In genomic region chr2:96551605-96552283, GRCh38 we compare ENCODE assay signal across 28 cellular contexts. TPM values are rescaled to one million over a fixed set of nuclear protein-coding genes. Genes with fewer than 3 reads are reported as not detected.
DNase-seq lines count a peak whose midpoint lies in the region; ATAC-seq and TF ChIP-seq lines count a peak whose summit lies in the region.
"Had no signal": no experiment of that assay in that cellular context is flagged by ENCODE, and none has a peak within 500 bp of the region (broad histone marks: within the 10 kb centered on the region; RNA-seq: fewer than 3 reads in every experiment).

No MANE protein-coding gene starts in this region.

- peaks cover 39% of the 10 kb centered on the region for H3K79me2 ChIP-seq in MM.1S (ENCODE audit: low read length)

- no peak for TF ChIP-seq POLR2A in uterus (IDR thresholded peaks at IDR 0.05)

- H3K4me3 ChIP-seq in MM.1S (ENCODE audit: low read length) (no peak overlapping the region), endodermal cell (ENCODE audit: low read length) (no peak overlapping the region), uterus (no peak overlapping the region)
- H3K4me3 ChIP-seq: breast epithelium, colonic mucosa, SK-N-MC, stomach, tibial artery had no signal

- ATAC-seq in stimulated activated naive B cell treated with anti-CD40 and anti-IgM and Interleukin-4, amounts not matched to agents 10 μg/mL and 1 μg/mL and 100 μg/mL, for 72 hours (replicated peaks): no peak
- ATAC-seq: left ventricle myocardium superior had no signal

- no peaks in the 10 kb centered on the region for H3K27me3 Mint-ChIP-seq in activated naive CD4-positive, alpha-beta T cell treated with anti-CD3 and anti-CD28 coated beads for 36 hours (ENCODE audit: low read depth)
- H3K27me3 Mint-ChIP-seq in activated naive CD4-positive, alpha-beta T cell treated with anti-CD3 and anti-CD28 coated beads, Interleukin-2, amount 10 ng/mL, durations not matched to agents 7 days and 5 days: peaks cover 6% of the 10 kb centered on the region
- peaks cover 2% of the 10 kb centered on the region for H3K27me3 Mint-ChIP-seq in endodermal cell (ENCODE audit: insufficient read depth)
- no peaks in the 10 kb centered on the region for H3K27me3 Mint-ChIP-seq in stimulated activated naive B cell treated with anti-CD40 and anti-IgM and Interleukin-4, amounts not matched to agents 10 μg/mL and 1 μg/mL and 100 μg/mL, for 72 hours
- H3K27me3 Mint-ChIP-seq: naive B cell had no signal

- H3F3A ChIP-seq in MM.1S (ENCODE audit: insufficient read depth, low read length): peaks cover 81% of the 10 kb centered on the region

- H3K9ac ChIP-seq in MM.1S (ENCODE audit: low read length) (no peak overlapping the region), endodermal cell (ENCODE audit: extremely low read depth, low read length, poor library complexity, severe bottlenecking) (no peak overlapping the region)

- peaks cover 1% of the 10 kb centered on the region for H3K9me3 Mint-ChIP-seq in activated naive CD4-positive, alpha-beta T cell treated with anti-CD3 and anti-CD28 coated beads for 36 hours
- H3K9me3 Mint-ChIP-seq in activated naive CD4-positive, alpha-beta T cell treated with anti-CD3 and anti-CD28 coated beads, Interleukin-2, amount 10 ng/mL, durations not matched to agents 7 days and 5 days: no peaks in the 10 kb centered on the region
- no peaks in the 10 kb centered on the region for H3K9me3 Mint-ChIP-seq in endodermal cell
- peaks cover under 1 to 2% of the 10 kb centered on the region in 2 donors for H3K9me3 Mint-ChIP-seq in stimulated activated naive B cell treated with anti-CD40 and anti-IgM and Interleukin-4, amounts not matched to agents 10 μg/mL and 1 μg/mL and 100 μg/mL, for 72 hours
- H3K9me3 Mint-ChIP-seq: mesothelial cell of epicardium; naive B cell; T-helper 2 cell treated with Interferon-gamma antibody and Interleukin-4, amounts not matched to agents 5 μg/mL and 100 μg/mL, for 36 hours had no signal

- H3K27ac Mint-ChIP-seq in activated naive CD4-positive, alpha-beta T cell treated with anti-CD3 and anti-CD28 coated beads for 36 hours: peak overlapping the region; percentile 88
- no peak overlapping the region for H3K27ac Mint-ChIP-seq in activated naive CD4-positive, alpha-beta T cell treated with anti-CD3 and anti-CD28 coated beads, Interleukin-2, amount 10 ng/mL, durations not matched to agents 7 days and 5 days
- H3K27ac Mint-ChIP-seq in endodermal cell: no peak overlapping the region
- peak overlapping the region; percentile 92 for H3K27ac Mint-ChIP-seq in stimulated activated naive B cell treated with anti-CD40 and anti-IgM and Interleukin-4, amounts not matched to agents 10 μg/mL and 1 μg/mL and 100 μg/mL, for 72 hours
- H3K27ac Mint-ChIP-seq: mesothelial cell of epicardium; T-helper 2 cell treated with Interferon-gamma antibody and Interleukin-4, amounts not matched to agents 5 μg/mL and 100 μg/mL, for 36 hours had no signal

- peaks cover 32% of the 10 kb centered on the region for H3K36me3 Mint-ChIP-seq in activated naive CD4-positive, alpha-beta T cell treated with anti-CD3 and anti-CD28 coated beads for 36 hours (ENCODE audit: low read depth)
- H3K36me3 Mint-ChIP-seq in activated naive CD4-positive, alpha-beta T cell treated with anti-CD3 and anti-CD28 coated beads, Interleukin-2, amount 10 ng/mL, durations not matched to agents 7 days and 5 days: peaks cover 33% of the 10 kb centered on the region
- H3K36me3 Mint-ChIP-seq in endodermal cell (ENCODE audit: low read depth): peaks cover 1% of the 10 kb centered on the region
- H3K36me3 Mint-ChIP-seq in stimulated activated naive B cell treated with anti-CD40 and anti-IgM and Interleukin-4, amounts not matched to agents 10 μg/mL and 1 μg/mL and 100 μg/mL, for 72 hours: peaks cover 37 to 42% of the 10 kb centered on the region in 2 donors
- H3K36me3 Mint-ChIP-seq: mesothelial cell of epicardium had no signal

- intact Hi-C loops in activated naive CD4-positive, alpha-beta T cell treated with anti-CD3 and anti-CD28 coated beads for 36 hours (cut with micrococcal nuclease): loop anchor here (5.0 kb wide), 1 partner anchor 211 kb away; the partner anchor contains the start of gene CNNM4
- intact Hi-C loops in uterus (cut with DNase I; ENCODE audit: low total_unique reads): no loop called here

- DNase-seq in activated naive CD4-positive, alpha-beta T cell treated with anti-CD3 and anti-CD28 coated beads for 36 hours: peak; percentile 49
- no peak for DNase-seq in activated naive CD4-positive, alpha-beta T cell treated with anti-CD3 and anti-CD28 coated beads, Interleukin-2, amount 10 ng/mL, durations not matched to agents 7 days and 5 days
- no peak for DNase-seq in MM.1S
- DNase-seq in endodermal cell: peak; percentile 26
- DNase-seq in stimulated activated naive B cell treated with anti-CD40 and anti-IgM and Interleukin-4, amounts not matched to agents 10 μg/mL and 1 μg/mL and 100 μg/mL, for 72 hours: no peak
- DNase-seq in uterus: no peak
- DNase-seq in NCI-H2107 (lab: John Stamatoyannopoulos, UW): no peak
- DNase-seq: activated CD8-positive, alpha-beta memory T cell treated with anti-CD3 and anti-CD28 coated beads, Interleukin-2, amount 50 U/mL, for 4 hours; amygdala; Calu3; effector memory CD4-positive, alpha-beta T cell; islet precursor cell; Kasumi-1; left ventricle myocardium superior; MV-4-11; naive B cell; NCI-H146; NCI-H510A; stomach; tibial artery had no signal

- H3K27ac ChIP-seq in MM.1S (ENCODE audit: low read length) (peak overlapping the region; percentile 8; the same call in 1 of the 2 replicates), endodermal cell (ENCODE audit: low read depth, low read length) (no peak overlapping the region), uterus (no peak overlapping the region)
- H3K27ac ChIP-seq: colonic mucosa, SK-N-MC, tibial artery had no signal

- H3K4me1 ChIP-seq in MM.1S (ENCODE audit: low read length) (peaks cover 19% of the 10 kb centered on the region), endodermal cell (ENCODE audit: control insufficient read depth, insufficient read depth, low read length) (no peaks in the 10 kb centered on the region), uterus (no peaks in the 10 kb centered on the region)
- H3K4me1 ChIP-seq: colonic mucosa had no signal

- CTCF ChIA-PET in activated naive CD4-positive, alpha-beta T cell treated with anti-CD3 and anti-CD28 coated beads for 36 hours (lab: Charles Lee): interaction anchor here (0.5 to 4.7 kb wide), 3 partner anchors 11 to 185 kb away, joined by 3 to 71 read pairs (median 5); partner anchors contain the start of gene ARID5A
- CTCF ChIA-PET in activated naive CD4-positive, alpha-beta T cell treated with anti-CD3 and anti-CD28 coated beads, Interleukin-2, amount 10 ng/mL, durations not matched to agents 7 days and 5 days (lab: Charles Lee): interaction anchor here (3.9 kb wide), 1 partner anchor 145 kb away, joined by 53 read pairs; no protein-coding TSS in a partner anchor

- H3K9me2 ChIP-seq in MM.1S (replicated peaks; ENCODE audit: insufficient read depth, low read length): no peaks in the 10 kb centered on the region

- H3K4me3 Mint-ChIP-seq in activated naive CD4-positive, alpha-beta T cell treated with anti-CD3 and anti-CD28 coated beads for 36 hours: peak overlapping the region; percentile 8
- no peak overlapping the region for H3K4me3 Mint-ChIP-seq in activated naive CD4-positive, alpha-beta T cell treated with anti-CD3 and anti-CD28 coated beads, Interleukin-2, amount 10 ng/mL, durations not matched to agents 7 days and 5 days
- no peak overlapping the region for H3K4me3 Mint-ChIP-seq in endodermal cell
- H3K4me3 Mint-ChIP-seq in stimulated activated naive B cell treated with anti-CD40 and anti-IgM and Interleukin-4, amounts not matched to agents 10 μg/mL and 1 μg/mL and 100 μg/mL, for 72 hours: no peak overlapping the region
- H3K4me3 Mint-ChIP-seq: mesothelial cell of epicardium; T-helper 2 cell treated with Interferon-gamma antibody and Interleukin-4, amounts not matched to agents 5 μg/mL and 100 μg/mL, for 36 hours had no signal

- H3K9me3 ChIP-seq in MM.1S (replicated peaks; ENCODE audit: insufficient read depth, low read length) (no peaks in the 10 kb centered on the region), endodermal cell (ENCODE audit: control insufficient read depth, low read length) (no peaks in the 10 kb centered on the region), uterus (no peaks in the 10 kb centered on the region)
- H3K9me3 ChIP-seq: breast epithelium, colonic mucosa, stomach, tibial artery had no signal

- peaks cover 57% of the 10 kb centered on the region for H4K20me1 ChIP-seq in MM.1S (ENCODE audit: insufficient read depth, low read length)

- 93 to 96% methylated on average over 22 to 25 of the region's 25 CpGs for WGBS in endodermal cell (ENCODE audit: insufficient coverage in 1 of 2, insufficient read length in 1 of 2), 2 experiments

- no peak overlapping the region for H3K4me2 ChIP-seq in MM.1S (ENCODE audit: low read depth, low read length)

- no peak for TF ChIP-seq CTCF in MM.1S (IDR thresholded peaks at IDR 0.05; ENCODE audit: low read length)
- no peak for TF ChIP-seq CTCF in endodermal cell (conservative IDR thresholded peaks at IDR 0.05)
- TF ChIP-seq CTCF in uterus (IDR thresholded peaks at IDR 0.05): no peak

- H3K36me3 ChIP-seq in MM.1S (replicated peaks; ENCODE audit: insufficient read depth, low read length) (peaks cover 31% of the 10 kb centered on the region), endodermal cell (ENCODE audit: control insufficient read depth, insufficient read depth, low read length) (no peaks in the 10 kb centered on the region), uterus (no peaks in the 10 kb centered on the region)

- H3K4me1 Mint-ChIP-seq in activated naive CD4-positive, alpha-beta T cell treated with anti-CD3 and anti-CD28 coated beads for 36 hours (ENCODE audit: low read depth): peaks cover 38% of the 10 kb centered on the region
- peaks cover 36% of the 10 kb centered on the region for H3K4me1 Mint-ChIP-seq in activated naive CD4-positive, alpha-beta T cell treated with anti-CD3 and anti-CD28 coated beads, Interleukin-2, amount 10 ng/mL, durations not matched to agents 7 days and 5 days
- peaks cover 5% of the 10 kb centered on the region for H3K4me1 Mint-ChIP-seq in endodermal cell
- H3K4me1 Mint-ChIP-seq in stimulated activated naive B cell treated with anti-CD40 and anti-IgM and Interleukin-4, amounts not matched to agents 10 μg/mL and 1 μg/mL and 100 μg/mL, for 72 hours: peaks cover 36 to 43% of the 10 kb centered on the region in 2 donors

- H2AFZ ChIP-seq in MM.1S (ENCODE audit: low read length): no peak overlapping the region

- H3K27me3 ChIP-seq in MM.1S (replicated peaks; ENCODE audit: insufficient read depth, low read length) (no peaks in the 10 kb centered on the region), endodermal cell (ENCODE audit: control insufficient read depth, insufficient read depth, low read length, poor library complexity, severe bottlenecking) (no peaks in the 10 kb centered on the region), uterus (no peaks in the 10 kb centered on the region)
- H3K27me3 ChIP-seq: breast epithelium, colonic mucosa, stomach, tibial artery had no signal

RNA-seq across cellular contexts. Expression of gene ARID5A, which starts 15.2 kb away (rescaled TPM):
- total RNA-seq in activated naive CD4-positive, alpha-beta T cell treated with anti-CD3 and anti-CD28 coated beads for 36 hours: 100 to 1,000 TPM; 349 to 351 TPM
- total RNA-seq in endodermal cell: 1 to 10 TPM; 1.8 to 3.5 TPM
- polyA plus RNA-seq in endodermal cell (2013, experiment 1 of 2): 6.4 TPM
- polyA plus RNA-seq in endodermal cell (2013, experiment 2 of 2): 6.9 TPM
- total RNA-seq in uterus: 10 to 100 TPM; 15.1 to 73.5 (median 36.3) TPM

RNA-seq across cellular contexts. Expression of gene NEURL3, which starts 46.6 kb away (rescaled TPM):
- total RNA-seq in activated naive CD4-positive, alpha-beta T cell treated with anti-CD3 and anti-CD28 coated beads for 36 hours: under 1 TPM; 0.48 to 0.57 TPM
- total RNA-seq in endodermal cell (not detected), uterus (not detected)
- polyA plus RNA-seq in endodermal cell (2013, experiment 1 of 2): not detected
- polyA plus RNA-seq in endodermal cell (2013, experiment 2 of 2): not detected
- total RNA-seq: fibroblast of villous mesenchyme, left ventricle myocardium superior, skeletal muscle tissue had no signal
- polyA plus RNA-seq: BJ had no signal

Comparison
In these comparisons a context has a peak if more than half of its experiments do, and no peak if none do; other contexts are left out.
1. DNase-seq: peak in activated naive CD4-positive, alpha-beta T cell treated with anti-CD3 and anti-CD28 coated beads for 36 hours (single experiment) and endodermal cell (single experiment); none in activated naive CD4-positive, alpha-beta T cell treated with anti-CD3 and anti-CD28 coated beads, Interleukin-2, amount 10 ng/mL, durations not matched to agents 7 days and 5 days (single experiment), MM.1S (single experiment), stimulated activated naive B cell treated with anti-CD40 and anti-IgM and Interleukin-4, amounts not matched to agents 10 μg/mL and 1 μg/mL and 100 μg/mL, for 72 hours (single experiment), uterus (0 of 2) and NCI-H2107 (single experiment).
2. H3K27ac Mint-ChIP-seq: peak in activated naive CD4-positive, alpha-beta T cell treated with anti-CD3 and anti-CD28 coated beads for 36 hours (single experiment) and stimulated activated naive B cell treated with anti-CD40 and anti-IgM and Interleukin-4, amounts not matched to agents 10 μg/mL and 1 μg/mL and 100 μg/mL, for 72 hours (single experiment); none in activated naive CD4-positive, alpha-beta T cell treated with anti-CD3 and anti-CD28 coated beads, Interleukin-2, amount 10 ng/mL, durations not matched to agents 7 days and 5 days (single experiment) and endodermal cell (single experiment).
3. RNA of gene ARID5A, which starts 15.2 kb away (total RNA-seq): 349 to 351 TPM in activated naive CD4-positive, alpha-beta T cell treated with anti-CD3 and anti-CD28 coated beads for 36 hours; 15.1 to 73.5 TPM in uterus and 1.8 to 3.5 TPM in endodermal cell; every median in the first group is over 4 times any median in the second.